In genomic region chr1:26862781-26863676, GRCh38 we compare ENCODE assay signal across 1 cellular context.
TF ChIP-seq lines count a peak whose summit lies in the region.

Gene SFN (plus strand): TSS chr1:26863149. CDS start chr1:26863213, 64 bp downstream.

TF ChIP-seq in HepG2, 621 proteins besides CTCF, POLR2A, EP300 and RAD21 (continued from another document and continues in another):
- TF ChIP-seq ZBTB40 (IDR thresholded peaks at IDR 0.05) (no peak), ZBTB40 (CRISPR knock-in tag; IDR thresholded peaks at IDR 0.05) (0 out of 2 replicates have a peak, but pooled peaks have one; percentile 22), HCFC1 (IDR thresholded peaks at IDR 0.05; ENCODE audit: low read depth, low read length) (no peak), HES4 (CRISPR knock-in tag; IDR thresholded peaks at IDR 0.05; ENCODE audit: borderline replicate concordance) (0 out of 2 replicates have a peak, but pooled peaks have one; percentile 37), CCAR2 (optimal IDR thresholded peaks at IDR 0.05; ENCODE audit: low read depth, low read length) (no peak), KDM5A (IDR thresholded peaks at IDR 0.05; ENCODE audit: borderline replicate concordance, low read length) (no peak), KLF6 (CRISPR knock-in tag; IDR thresholded peaks at IDR 0.05) (no peak; the same call in 1 of the 2 replicates), ZNF317 (CRISPR knock-in tag; IDR thresholded peaks at IDR 0.05) (no peak), ZSCAN25 (CRISPR knock-in tag; IDR thresholded peaks at IDR 0.05) (no peak), FOXA1 (IDR thresholded peaks at IDR 0.05) (no peak), FOXA1 (CRISPR knock-in tag; IDR thresholded peaks at IDR 0.05) (no peak), DR1 (CRISPR knock-in tag; IDR thresholded peaks at IDR 0.05) (peak; percentile 40; the same call in 1 of the 2 replicates), ZNF703 (CRISPR knock-in tag; IDR thresholded peaks at IDR 0.05; ENCODE audit: borderline replicate concordance) (no peak), SRY (CRISPR knock-in tag; IDR thresholded peaks at IDR 0.05) (no peak), KDM1A (CRISPR knock-in tag; IDR thresholded peaks at IDR 0.05) (peak; percentile 58; the same call in 1 of the 2 replicates), TBX2 (CRISPR knock-in tag; IDR thresholded peaks at IDR 0.05; ENCODE audit: borderline replicate concordance) (peak; percentile 54; the same call in 1 of the 2 replicates), ZNF839 (CRISPR knock-in tag; IDR thresholded peaks at IDR 0.05; ENCODE audit: borderline replicate concordance) (no peak), HMGXB3 (CRISPR knock-in tag; IDR thresholded peaks at IDR 0.05; ENCODE audit: borderline replicate concordance) (no peak), MIXL1 (CRISPR knock-in tag; IDR thresholded peaks at IDR 0.05) (no peak), ZFY (CRISPR knock-in tag; IDR thresholded peaks at IDR 0.05) (peak; percentile 42; the same call in 1 of the 2 replicates), ZBTB46 (CRISPR knock-in tag; IDR thresholded peaks at IDR 0.05; ENCODE audit: borderline replicate concordance) (peak; percentile 72; the same call in 1 of the 2 replicates), ZFAT (CRISPR knock-in tag; conservative IDR thresholded peaks at IDR 0.05) (no peak), PAXIP1 (CRISPR knock-in tag; conservative IDR thresholded peaks at IDR 0.05) (no peak), STAT5B (CRISPR knock-in tag; IDR thresholded peaks at IDR 0.05) (no peak), RNF2 (conservative IDR thresholded peaks at IDR 0.05; ENCODE audit: low read depth) (no peak), GLMP (CRISPR knock-in tag; IDR thresholded peaks at IDR 0.05; ENCODE audit: borderline replicate concordance) (no peak), RAD51 (IDR thresholded peaks at IDR 0.05; ENCODE audit: borderline replicate concordance) (no peak), YEATS2 (CRISPR knock-in tag; IDR thresholded peaks at IDR 0.05; ENCODE audit: borderline replicate concordance) (peak; percentile 47; the same call in 1 of the 2 replicates), ZNF136 (CRISPR knock-in tag; IDR thresholded peaks at IDR 0.05; ENCODE audit: low read depth) (no peak), SP4 (CRISPR knock-in tag; IDR thresholded peaks at IDR 0.05) (peak; percentile 25; the same call in 1 of the 2 replicates), ZNF704 (CRISPR knock-in tag; IDR thresholded peaks at IDR 0.05; ENCODE audit: borderline replicate concordance) (no peak)
